17 cellular contexts compared by ENCODE assay signal in the genomic region with DNA sequence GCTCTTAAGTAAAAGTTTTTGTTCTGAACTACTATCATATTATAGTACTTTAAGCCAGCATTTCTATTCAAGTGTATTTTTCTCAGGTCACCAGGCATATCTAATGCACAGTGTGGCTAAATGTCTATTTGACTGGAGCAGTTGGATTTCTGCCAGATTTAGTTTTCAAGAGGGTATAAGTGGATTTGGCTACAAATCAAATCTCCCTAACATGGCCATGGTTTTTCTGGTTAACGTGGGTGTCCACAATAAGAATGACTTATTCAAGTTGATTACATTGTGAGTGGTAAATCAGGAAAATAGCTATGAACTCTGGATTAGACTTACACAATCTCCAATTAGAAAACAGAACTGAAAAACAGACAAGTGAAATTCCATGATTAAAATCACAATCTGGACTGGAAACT. TPM values are rescaled to one million over a fixed set of nuclear protein-coding genes. Genes with fewer than 3 reads are reported as not detected.
DNase-seq lines count a peak whose midpoint lies in the region; ATAC-seq and TF ChIP-seq lines count a peak whose summit lies in the region.
"Had no signal": no experiment of that assay in that cellular context is flagged by ENCODE, and none has a peak within 500 bp of the region (broad histone marks: within the 10 kb centered on the region; RNA-seq: fewer than 3 reads in every experiment).

No MANE protein-coding gene starts in this region.

- no peaks in the 10 kb centered on the region for H3K4me1 ChIP-seq in right lobe of liver

- H3K36me3 Mint-ChIP-seq in mesothelial cell of epicardium: no peaks in the 10 kb centered on the region

- in situ Hi-C loops in GM13976 (cut with MboI; ENCODE audit: low sequenced_read_pairs, unreplicated experiment): no loop called here

- ATAC-seq in HG02571 (IDR thresholded peaks at IDR 0.05; ENCODE audit: unreplicated experiment) (no peak), right lobe of liver (no peak)
- ATAC-seq: WTC11 had no signal

- peaks cover 0 to 6% of the 10 kb centered on the region in 2 donors for H3K27me3 ChIP-seq in right lobe of liver

- H3K27ac Mint-ChIP-seq in mesothelial cell of epicardium: peak overlapping the region; percentile 57
- H3K27ac Mint-ChIP-seq: activated naive CD4-positive, alpha-beta T cell treated with anti-CD3 and anti-CD28 coated beads, Interleukin-2, amount 10 ng/mL, durations not matched to agents 7 days and 5 days; CD4-positive, alpha-beta T cell; stimulated activated naive CD8-positive, alpha-beta T cell treated with anti-CD3 and anti-CD28 coated beads, Interleukin-15, Interleukin-2, amounts not matched to agents 100 ng/mL and 50 ng/mL, for 24 hours; WTC11 had no signal

- no peak overlapping the region for H3K4me3 Mint-ChIP-seq in mesothelial cell of epicardium
- H3K4me3 Mint-ChIP-seq: activated naive CD4-positive, alpha-beta T cell treated with anti-CD3 and anti-CD28 coated beads, Interleukin-2, amount 10 ng/mL, durations not matched to agents 7 days and 5 days; CD4-positive, alpha-beta T cell; stimulated activated naive CD8-positive, alpha-beta T cell treated with anti-CD3 and anti-CD28 coated beads, Interleukin-15, Interleukin-2, amounts not matched to agents 100 ng/mL and 50 ng/mL, for 24 hours; WTC11 had no signal

- H3K9me3 Mint-ChIP-seq in mesothelial cell of epicardium: no peaks in the 10 kb centered on the region
- H3K9me3 Mint-ChIP-seq: stimulated activated naive CD8-positive, alpha-beta T cell treated with anti-CD3 and anti-CD28 coated beads, Interleukin-15, Interleukin-2, amounts not matched to agents 100 ng/mL and 50 ng/mL, for 24 hours had no signal

- H3K27ac ChIP-seq in right lobe of liver: no peak overlapping the region
- H3K27ac ChIP-seq: skin epidermis had no signal

- WGBS in right lobe of liver (ENCODE audit: insufficient coverage, low coverage, low lambda C conversion rate, missing lambda C conversion rate): 83% methylated on average over 1 of the region's 1 CpG

- peaks cover 38% of the 10 kb centered on the region for H3K4me1 Mint-ChIP-seq in mesothelial cell of epicardium

- no peaks in the 10 kb centered on the region for H3K9me3 ChIP-seq in right lobe of liver

- H3K4me3 ChIP-seq in right lobe of liver: no peak overlapping the region
- H3K4me3 ChIP-seq: skin epidermis had no signal

- DNase-seq in NCI-H1694 (lab: John Stamatoyannopoulos, UW) (peak; percentile 17), NCI-H1694 treated with DMSO at 0.1 percent for 48 hours (lab: John Stamatoyannopoulos, UW) (no peak), NCI-H2081 treated with DMSO at 0.1 percent for 48 hours (lab: John Stamatoyannopoulos, UW) (peak; percentile 85), NCI-H748 treated with DMSO at 0.1 percent for 48 hours (lab: John Stamatoyannopoulos, UW) (peak; percentile 91), mesothelial cell of epicardium (ENCODE audit: low spot score in 2 of 2, unreplicated experiment in 2 of 2) (no peak), GM13976 (ENCODE audit: low spot score) (no peak), right lobe of liver (no peak)
- DNase-seq: 8988T; activated naive CD4-positive, alpha-beta T cell treated with anti-CD3 and anti-CD28 coated beads, Interleukin-2, amount 10 ng/mL, durations not matched to agents 7 days and 5 days; CD4-positive, alpha-beta T cell; effector memory CD4-positive, alpha-beta T cell; GF-D8; mesendoderm had no signal

- no peak for TF ChIP-seq POLR2A in right lobe of liver (IDR thresholded peaks at IDR 0.05)

- no peaks in the 10 kb centered on the region for H3K27me3 Mint-ChIP-seq in mesothelial cell of epicardium (ENCODE audit: low read depth)

- intact Hi-C loops in right lobe of liver (cut with DNase I): no loop called here

- TF ChIP-seq CTCF in mesothelial cell of epicardium (IDR thresholded peaks at IDR 0.05; ENCODE audit: unreplicated experiment) (no peak), GM13976 (IDR thresholded peaks at IDR 0.05; ENCODE audit: borderline replicate concordance, control extremely low read depth, extremely low read depth, insufficient read depth, missing control alignments) (no peak), right lobe of liver (IDR thresholded peaks at IDR 0.05) (no peak)

- no peaks in the 10 kb centered on the region for H3K36me3 ChIP-seq in right lobe of liver

RNA-seq across cellular contexts. Expression of a gene that starts 5.7 kb away (rescaled TPM):
- total RNA-seq in mesothelial cell of epicardium (32.7 to 34.4 TPM (median 33.9 TPM) in 3 replicates), right lobe of liver (1 to 10 TPM; 1.0 to 2.8 (median 1.4) TPM)

Comparison
In these comparisons a context has a peak if more than half of its experiments do, and no peak if none do; other contexts are left out.
1. DNase-seq: peak in NCI-H1694 (single experiment), NCI-H2081 treated with DMSO at 0.1 percent for 48 hours (single experiment) and NCI-H748 treated with DMSO at 0.1 percent for 48 hours (single experiment); none in NCI-H1694 treated with DMSO at 0.1 percent for 48 hours (single experiment), mesothelial cell of epicardium (0 of 2), GM13976 (single experiment) and right lobe of liver (0 of 3).